ENCODE assay signal across 8 cellular contexts in genomic region chr17:27494192-27495091, GRCh38. TPM values are rescaled to one million over a fixed set of nuclear protein-coding genes. Genes with fewer than 3 reads are reported as not detected.
DNase-seq lines count a peak whose midpoint lies in the region; ATAC-seq and TF ChIP-seq lines count a peak whose summit lies in the region.

No MANE protein-coding gene starts in this region.

- no peaks in the 10 kb centered on the region for H3K27me3 Mint-ChIP-seq in CD14-positive monocyte (ENCODE audit: low read depth in 3 of 3)
- H3K27me3 Mint-ChIP-seq in type B pancreatic cell = peaks cover 3% of the 10 kb centered on the region

- no peak overlapping the region for H3K4me3 ChIP-seq in lung

- 45 to 63% methylated on average over 19 of the region's 19 CpGs for WGBS in lung, 2 donors

- intact Hi-C loops in CD14-positive monocyte (cut with micrococcal nuclease) = loop anchor here (5.0 kb wide), 2 partner anchors 37 to 38 kb away; partner anchors contain the start of gene KSR1 (in 1 of the 2)

- H3K4me1 ChIP-seq in lung (ENCODE audit: control insufficient read depth in 2 of 2, insufficient read depth in 2 of 2, low read length in 2 of 2) = peaks cover 3 to 15% of the 10 kb centered on the region in 2 donors

- ATAC-seq in lung (ENCODE audit: insufficient read depth, low FRiP score) (peak; percentile 89), HG03108 (IDR thresholded peaks at IDR 0.05; ENCODE audit: unreplicated experiment) (no peak), GM21786 (IDR thresholded peaks at IDR 0.05; ENCODE audit: unreplicated experiment) (no peak)

- H3K36me3 Mint-ChIP-seq in CD14-positive monocyte (peaks cover 18 to 27% of the 10 kb centered on the region in 2 donors), type B pancreatic cell (peaks cover 4% of the 10 kb centered on the region)

- no peaks in the 10 kb centered on the region for H3K9me3 ChIP-seq in lung (ENCODE audit: control insufficient read depth in 2 of 2, insufficient read depth in 1 of 2, low read length in 1 of 2)

- TF ChIP-seq CTCF in CD14-positive monocyte (IDR thresholded peaks at IDR 0.05) (no peak), lung (IDR thresholded peaks at IDR 0.05; ENCODE audit: control extremely low read depth, extremely low read depth) (no peak), type B pancreatic cell (conservative IDR thresholded peaks at IDR 0.05) (peak; percentile 48)

- H3K9me3 Mint-ChIP-seq in CD14-positive monocyte = no peaks in the 10 kb centered on the region
- H3K9me3 Mint-ChIP-seq in type B pancreatic cell = no peaks in the 10 kb centered on the region

- H3K27ac Mint-ChIP-seq in CD14-positive monocyte = peak overlapping the region; percentile 91 to 96 (median 94)
- peak overlapping the region; percentile 96 for H3K27ac Mint-ChIP-seq in type B pancreatic cell

- H3K4me1 Mint-ChIP-seq in CD14-positive monocyte (peaks cover 73% of the 10 kb centered on the region), type B pancreatic cell (ENCODE audit: unreplicated experiment) (peaks cover 75% of the 10 kb centered on the region)

- H3K4me3 Mint-ChIP-seq in CD14-positive monocyte (peak overlapping the region in 1 of 2 donors; percentile 75), type B pancreatic cell (peak overlapping the region; percentile 85)

- no peaks in the 10 kb centered on the region for H3K27me3 ChIP-seq in lung (ENCODE audit: control insufficient read depth, insufficient read depth)

- DNase-seq in CD14-positive monocyte (ENCODE audit: low spot score) (peak; percentile 86), NCI-H146 (lab: John Stamatoyannopoulos, UW) (peak; percentile 44), dermis blood vessel endothelial cell (peak; percentile 58), lung (ENCODE audit: low spot score) (peak; percentile 83), type B pancreatic cell (ENCODE audit: extremely low spot score, unreplicated experiment) (no peak)
- DNase-seq in activated effector memory CD4-positive, alpha-beta T cell treated with anti-CD3 and anti-CD28 coated beads, Interleukin-2, amount 50 U/mL, for 16 hours = no peak

- H3K36me3 ChIP-seq in lung (ENCODE audit: control insufficient read depth in 2 of 2, insufficient read depth in 2 of 2, low read length in 2 of 2) = no peaks in the 10 kb centered on the region

- peak overlapping the region in 1 of 2 donors; percentile 91 for H3K27ac ChIP-seq in lung (ENCODE audit: low read depth in 1 of 2, low read length in 1 of 2)

RNA-seq across cellular contexts. Expression of gene KSR1, which starts 38.2 kb away (rescaled TPM):
- polyA plus RNA-seq in CD14-positive monocyte (1 to 10 TPM; 1.2 to 4.2 TPM), lung (10 to 100 TPM; 26.8 to 38.7 TPM)
- total RNA-seq in dermis blood vessel endothelial cell (26.3 and 33.4 TPM in 2 replicates), lung (10 to 100 TPM; 46.0 to 70.0 TPM), type B pancreatic cell (ENCODE audit: low replicate concordance) (57.8 and 74.0 TPM in 2 replicates)

Comparison
In these comparisons a context has a peak if more than half of its experiments do, and no peak if none do; other contexts are left out.
1. DNase-seq: peak in CD14-positive monocyte (single experiment), NCI-H146 (single experiment), dermis blood vessel endothelial cell (single experiment) and lung (single experiment); none in type B pancreatic cell (single experiment) and activated effector memory CD4-positive, alpha-beta T cell treated with anti-CD3 and anti-CD28 coated beads, Interleukin-2, amount 50 U/mL, for 16 hours (single experiment).